8 cellular contexts compared by ENCODE assay signal in genomic region chr3:50272911-50273688, GRCh38. TPM values are rescaled to one million over a fixed set of nuclear protein-coding genes. Genes with fewer than 3 reads are reported as not detected.
DNase-seq lines count a peak whose midpoint lies in the region; ATAC-seq, FAIRE-seq and TF ChIP-seq lines count a peak whose summit lies in the region.

No MANE protein-coding gene starts in this region.

- POLR2A ChIA-PET in BJ (lab: Charles Lee), result interaction anchor here (0.6 kb wide), 2 partner anchors 38 to 46 kb away, joined by 4 to 12 read pairs; no protein-coding TSS in a partner anchor

- FAIRE-seq in GM19239 (lab: Jason Lieb, UNC), result peak; percentile 89

- peak; percentile 97 for TF ChIP-seq CTCF in BJ (IDR thresholded peaks at IDR 0.05; ENCODE audit: insufficient read depth, low read depth, low read length)

- H3K36me3 ChIP-seq in BJ (ENCODE audit: control insufficient read depth, insufficient read depth, low read length), result peaks cover 29% of the 10 kb centered on the region

- no peak overlapping the region for H3K4me3 ChIP-seq in BJ (ENCODE audit: low read depth, low read length)

- DNase-seq in BJ (ENCODE audit: low read depth), result no peak
- peak; percentile 99 for DNase-seq in GM19239 (ENCODE audit: insufficient read length, low spot score)
- peak; percentile 86 for DNase-seq in NOMO-1 treated with dmso at 0.1 percent for 144 hours (lab: John Stamatoyannopoulos, UW; ENCODE audit: unreplicated experiment)
- peak; percentile 73 for DNase-seq in activated CD8-positive, alpha-beta memory T cell treated with anti-CD3 and anti-CD28 coated beads, Interleukin-2, amount 50 U/mL, for 24 hours (ENCODE audit: extremely low read depth)
- DNase-seq in epidermal melanocyte (ENCODE audit: insufficient read length, low spot score), result peak; percentile 97
- DNase-seq in middle frontal gyrus (ENCODE audit: extremely low spot score, low spot score), result peak; percentile 80
- DNase-seq in stimulated activated CD8-positive, alpha-beta memory T cell treated with anti-CD3 and anti-CD28 coated beads, Interleukin-2, amount 100 ng/mL, for 1 hour (ENCODE audit: low read depth in 2 of 2), result peak; percentile 75 to 78

- CTCF ChIA-PET in BJ (lab: Yijun Ruan, JAX), result interaction anchor here (0.6 to 6.0 kb wide), 11 partner anchors 12 to 80 kb away, joined by 3 to 58 read pairs (median 3); partner anchors contain the start of genes GNAT1 and IFRD2

- H3K27me3 ChIP-seq in BJ (ENCODE audit: control insufficient read depth, insufficient read depth, low read length), result no peaks in the 10 kb centered on the region

- peak; percentile 60 for ATAC-seq in HG03457 (IDR thresholded peaks at IDR 0.05; ENCODE audit: unreplicated experiment)

RNA-seq across cellular contexts. Expression of gene SEMA3B, which starts 4.2 kb away (rescaled TPM):
- 32.7 and 59.0 TPM in 2 replicates for polyA plus RNA-seq in BJ (2011; rRNA removed)
- 13.2 and 16.4 TPM in 2 replicates for polyA minus RNA-seq in BJ (2011; rRNA and poly(A)+ RNA removed)

RNA-seq across cellular contexts. Expression of gene LSMEM2, which starts 5.8 kb away (rescaled TPM):
- not detected in 2 replicates for polyA plus RNA-seq in BJ (2011; rRNA removed)
- not detected in 2 replicates for polyA minus RNA-seq in BJ (2011; rRNA and poly(A)+ RNA removed)

RNA-seq across cellular contexts. Expression of gene IFRD2, which starts 19.1 kb away (rescaled TPM):
- 22.0 and 56.7 TPM in 2 replicates for polyA plus RNA-seq in BJ (2011; rRNA removed)
- polyA minus RNA-seq in BJ (2011; rRNA and poly(A)+ RNA removed), result 14.9 and 18.9 TPM in 2 replicates

RNA-seq across cellular contexts. Expression of gene HYAL3, which starts 26.1 kb away (rescaled TPM):
- polyA plus RNA-seq in BJ (2011; rRNA removed), result 7.1 and 8.5 TPM in 2 replicates
- polyA minus RNA-seq in BJ (2011; rRNA and poly(A)+ RNA removed), result 1.7 and 5.3 TPM in 2 replicates

RNA-seq across cellular contexts. Expression of gene NAA80, which starts 26.1 kb away (rescaled TPM):
- 3.6 and 5.8 TPM in 2 replicates for polyA plus RNA-seq in BJ (2011; rRNA removed)
- polyA minus RNA-seq in BJ (2011; rRNA and poly(A)+ RNA removed), result 5.7 and 6.0 TPM in 2 replicates
